In the genomic region with DNA sequence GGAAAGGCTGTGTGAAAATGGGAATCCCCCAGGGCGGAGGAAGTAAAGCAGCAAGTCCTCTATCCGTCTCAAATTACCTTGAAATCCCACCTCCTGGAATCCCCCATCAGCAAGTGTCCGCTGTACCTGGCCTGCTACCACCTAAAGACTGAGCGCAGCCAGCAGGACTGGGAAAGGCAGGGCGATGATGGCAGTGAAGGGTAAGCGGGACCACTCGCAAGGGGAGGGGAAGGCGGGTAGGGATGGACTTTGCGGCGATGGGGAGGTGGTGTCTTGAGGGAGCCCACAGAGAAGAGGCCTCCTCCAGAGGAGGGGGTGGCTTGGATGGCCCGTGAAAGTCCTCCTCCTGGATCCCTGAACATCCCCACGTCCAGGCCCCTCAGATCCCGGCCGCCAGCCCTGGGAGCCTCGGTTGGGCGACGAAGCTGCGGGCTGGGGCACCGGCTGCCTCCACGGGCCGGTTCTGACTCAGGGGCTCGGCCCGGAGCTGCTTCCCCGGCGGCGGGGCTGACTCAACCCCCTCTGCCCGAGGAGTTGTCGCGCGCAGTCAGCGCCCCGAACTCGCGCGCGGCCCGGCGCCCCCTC, we compare ENCODE assay signal across 9 cellular contexts. TPM values are rescaled to one million over a fixed set of nuclear protein-coding genes. Genes with fewer than 3 reads are reported as not detected.
A peak's percentile ranks its signal among the peaks of the same experiment; 100 is the strongest.
DNase-seq lines count a peak whose midpoint lies in the region; ATAC-seq and TF ChIP-seq lines count a peak whose summit lies in the region.
"Had no signal": no experiment of that assay in that cellular context is flagged by ENCODE, and none has a peak within 500 bp of the region (broad histone marks: within the 10 kb centered on the region; RNA-seq: fewer than 3 reads in every experiment).

No MANE protein-coding gene starts in this region.

- H3K4me1 ChIP-seq in PC-3 (ENCODE audit: insufficient read depth, low read length), result peaks cover 47% of the 10 kb centered on the region
- H3K4me1 ChIP-seq in duodenal mucosa (ENCODE audit: control insufficient read depth in 1 of 2, insufficient read depth in 2 of 2, low read length in 2 of 2), result peaks cover 0 to 3% of the 10 kb centered on the region in 2 donors
- H3K4me1 ChIP-seq in lung (ENCODE audit: control insufficient read depth in 2 of 2, insufficient read depth in 2 of 2, low read length in 2 of 2), result peaks cover 9 to 12% of the 10 kb centered on the region in 2 donors
- H3K4me1 ChIP-seq in tibial artery, result peaks cover 0 to 53% (median 42%) of the 10 kb centered on the region in 4 donors

- H3K27ac ChIP-seq in PC-3 (ENCODE audit: low read length) (peak overlapping the region; percentile 80), duodenal mucosa (ENCODE audit: low read depth, low read length) (no peak overlapping the region), lung (ENCODE audit: low read depth in 1 of 2, low read length in 1 of 2) (peak overlapping the region; percentile 92 to 94), tibial artery (peak overlapping the region; percentile 86 to 90)
- H3K27ac ChIP-seq: 22Rv1 had no signal

- H3K4me3 ChIP-seq in PC-3 (ENCODE audit: low read length), result peak overlapping the region; percentile 86
- H3K4me3 ChIP-seq in duodenal mucosa (ENCODE audit: low read depth in 1 of 2, low read length in 2 of 2), result peak overlapping the region; percentile 55 to 58
- H3K4me3 ChIP-seq in lung, result peak overlapping the region; percentile 77
- peak overlapping the region; percentile 78 to 84 for H3K4me3 ChIP-seq in tibial artery

- peaks cover 14% of the 10 kb centered on the region for H3K36me3 ChIP-seq in PC-3 (ENCODE audit: low read depth, low read length)
- H3K36me3 ChIP-seq in duodenal mucosa (ENCODE audit: control insufficient read depth in 1 of 2, insufficient read depth in 2 of 2, low read length in 2 of 2), result no peaks in the 10 kb centered on the region
- no peaks in the 10 kb centered on the region for H3K36me3 ChIP-seq in lung (ENCODE audit: control insufficient read depth in 2 of 2, insufficient read depth in 2 of 2, low read length in 2 of 2)
- peaks cover 0 to 12% (median 8%) of the 10 kb centered on the region in 3 donors for H3K36me3 ChIP-seq in tibial artery

- H3K27me3 ChIP-seq in PC-3 (ENCODE audit: low read length) (no peaks in the 10 kb centered on the region), duodenal mucosa (ENCODE audit: control insufficient read depth in 1 of 2, insufficient read depth in 2 of 2, low read length in 2 of 2) (peaks cover 23 to 32% of the 10 kb centered on the region in 2 donors), lung (ENCODE audit: control insufficient read depth, insufficient read depth) (no peaks in the 10 kb centered on the region), tibial artery (no peaks in the 10 kb centered on the region)

- peak overlapping the region; percentile 81 for H3K9ac ChIP-seq in PC-3 (ENCODE audit: low read length)
- no peak overlapping the region for H3K9ac ChIP-seq in duodenal mucosa (ENCODE audit: low read depth in 1 of 2, low read length in 2 of 2)

- H4K20me1 ChIP-seq in PC-3 (ENCODE audit: low read length), result peaks cover 5% of the 10 kb centered on the region; the same call in 1 of the 2 replicates

- intact Hi-C loops in PC-3 (cut with micrococcal nuclease) (no loop called here), tibial artery (cut with DNase I; ENCODE audit: low total_unique reads) (no loop called here)

- H3K4me2 ChIP-seq in PC-3 (ENCODE audit: low read length), result peak overlapping the region; percentile 89

- CTCF ChIA-PET in PC-3 (lab: Charles Lee), result interaction anchor here (1.0 kb wide), 1 partner anchor 21 kb away, joined by 7 read pairs; no protein-coding TSS in a partner anchor

- peak; percentile 7 for ATAC-seq in PC-3
- no peak for ATAC-seq in lung (ENCODE audit: insufficient read depth, low FRiP score)

- H3K79me2 ChIP-seq in PC-3 (ENCODE audit: low read length), result peaks cover 44% of the 10 kb centered on the region

- TF ChIP-seq CTCF in PC-3 (conservative IDR thresholded peaks at IDR 0.05; ENCODE audit: low read depth, low read length) (no peak), lung (IDR thresholded peaks at IDR 0.05; ENCODE audit: control extremely low read depth, extremely low read depth) (no peak), tibial artery (IDR thresholded peaks at IDR 0.05) (no peak)

- H3K9me3 ChIP-seq in PC-3 (ENCODE audit: low read length), result no peaks in the 10 kb centered on the region
- no peaks in the 10 kb centered on the region for H3K9me3 ChIP-seq in duodenal mucosa (ENCODE audit: control insufficient read depth in 1 of 2, low read length in 2 of 2)
- no peaks in the 10 kb centered on the region for H3K9me3 ChIP-seq in lung (ENCODE audit: control insufficient read depth in 2 of 2, insufficient read depth in 1 of 2, low read length in 1 of 2)
- no peaks in the 10 kb centered on the region for H3K9me3 ChIP-seq in tibial artery

- POLR2A ChIA-PET in PC-3 (lab: Charles Lee; ENCODE audit: unreplicated experiment), result interaction anchor here (0.6 kb wide), 1 partner anchor 25 kb away, joined by 3 read pairs; no protein-coding TSS in a partner anchor

- 8 to 19% methylated on average over 24 to 38 of the region's 38 CpGs for WGBS in lung, 2 donors

- DNase-seq in DMS 273 (lab: John Stamatoyannopoulos, UW; ENCODE audit: unreplicated experiment) (peak; percentile 35), DMS 273 treated with DMSO at 0.1 percent for 48 hours (lab: John Stamatoyannopoulos, UW) (no peak), PC-3 (peak; percentile 32), lung (ENCODE audit: low spot score) (no peak), tibial artery (peak; percentile 40 to 76), COLO829 (ENCODE audit: low spot score) (no peak)
- DNase-seq in activated CD4-positive, alpha-beta T cell treated with anti-CD3 and anti-CD28 coated beads for 4 hours, result no peak

- no TSS peak for BruUV-seq in PC-3 (replicated peaks; lab: Mats Ljungman, UMichigan)

- H2AFZ ChIP-seq in PC-3 (ENCODE audit: low read length), result peak overlapping the region; percentile 67; the same call in 1 of the 2 replicates

- H3F3A ChIP-seq in PC-3 (ENCODE audit: low read length, unreplicated experiment), result no peaks in the 10 kb centered on the region

- no peaks in the 10 kb centered on the region for H3K9me2 ChIP-seq in PC-3 (replicated peaks; ENCODE audit: low read length)

RNA-seq across cellular contexts. Expression of gene LARP6, which starts 0.6 kb away (rescaled TPM):
- 133 and 166 TPM in 2 replicates for total RNA-seq in PC-3 (2014; rRNA removed)
- 1 to 10 TPM; 4.2 to 8.6 TPM for total RNA-seq in lung
- polyA plus RNA-seq in lung, result 1 to 10 TPM; 5.0 to 8.7 TPM

RNA-seq across cellular contexts. Expression of gene THAP10, which starts 38.9 kb away (rescaled TPM):
- 5.9 and 7.2 TPM in 2 replicates for total RNA-seq in PC-3 (2014; rRNA removed)
- total RNA-seq in lung, result 1 to 10 TPM; 3.0 to 3.1 TPM
- 1 to 10 TPM; 1.2 to 1.5 TPM for polyA plus RNA-seq in lung

RNA-seq across cellular contexts. Expression of gene LRRC49, which starts 39.3 kb away (rescaled TPM):
- total RNA-seq in PC-3 (2014; rRNA removed) (7.7 and 13.6 TPM in 2 replicates), lung (10 to 100 TPM in 1 of 2 donors, 1 to 10 TPM in 1; 9.1 to 24.3 TPM)
- polyA plus RNA-seq in lung, result 1 to 10 TPM; 3.0 to 5.6 TPM

Comparison
In these comparisons a context has a peak if more than half of its experiments do, and no peak if none do; other contexts are left out.
1. DNase-seq: peak in DMS 273 (single experiment), PC-3 (single experiment) and tibial artery (2 of 2); none in DMS 273 treated with DMSO at 0.1 percent for 48 hours (single experiment), lung (single experiment), COLO829 (single experiment) and activated CD4-positive, alpha-beta T cell treated with anti-CD3 and anti-CD28 coated beads for 4 hours (0 of 2).
2. RNA of gene LARP6, which starts 0.6 kb away (total RNA-seq): 133 to 166 TPM in PC-3; 4.2 to 8.6 TPM in lung; every median in the first group is over 10 times any median in the second.
3. Peak in every context shown above with its lines, with median percentiles within 50 percentile points of each other: H3K4me3 ChIP-seq.